In genomic region chr3:108804437-108804836, GRCh38 we compare ENCODE assay signal across 30 cellular contexts. TPM values are rescaled to one million over a fixed set of nuclear protein-coding genes. Genes with fewer than 3 reads are reported as not detected.
A peak's percentile ranks its signal among the peaks of the same experiment; 100 is the strongest.
DNase-seq lines count a peak whose midpoint lies in the region; ATAC-seq and FAIRE-seq lines count a peak whose summit lies in the region.
"Had no signal": no experiment of that assay in that cellular context is flagged by ENCODE, and none has a peak within 500 bp of the region (broad histone marks: within the 10 kb centered on the region; RNA-seq: fewer than 3 reads in every experiment).

No MANE protein-coding gene starts in this region.

- peaks cover 21% of the 10 kb centered on the region for H3K4me1 Mint-ChIP-seq in activated T-cell treated with anti-CD3 and anti-CD28 coated beads, Interleukin-2, amount 50 U/mL, for 72 hours (ENCODE audit: low read depth)
- H3K4me1 Mint-ChIP-seq in activated T-cell treated with anti-CD3 and anti-CD28 coated beads, Interleukin-2, amount 50 U/mL, for 24 hours (ENCODE audit: low read depth): peaks cover 28% of the 10 kb centered on the region
- H3K4me1 Mint-ChIP-seq: memory B cell had no signal

- peak; percentile 16 for FAIRE-seq in RCC 7860 (lab: Jason Lieb, UNC)
- FAIRE-seq: GM12892, keratinocyte had no signal

- H3K9me3 Mint-ChIP-seq in activated T-cell treated with anti-CD3 and anti-CD28 coated beads, Interleukin-2, amount 50 U/mL, for 72 hours: peaks cover 7 to 9% of the 10 kb centered on the region in 2 donors
- peaks cover 8% of the 10 kb centered on the region for H3K9me3 Mint-ChIP-seq in activated T-cell treated with anti-CD3 and anti-CD28 coated beads, Interleukin-2, amount 50 U/mL, for 24 hours

- H3K27ac Mint-ChIP-seq in activated T-cell treated with anti-CD3 and anti-CD28 coated beads, Interleukin-2, amount 50 U/mL, for 72 hours: peak overlapping the region; percentile 72
- H3K27ac Mint-ChIP-seq in activated T-cell treated with anti-CD3 and anti-CD28 coated beads, Interleukin-2, amount 50 U/mL, for 24 hours: no peak overlapping the region
- H3K27ac Mint-ChIP-seq: activated naive CD4-positive, alpha-beta T cell treated with anti-CD3 and anti-CD28 coated beads for 36 hours; dendritic cell treated with granulocyte-macrophage colony-stimulating factor and Interleukin-4, amounts not matched to agents 40 ng/mL and 50 ng/mL, for 4 days; memory B cell had no signal

- H3K36me3 Mint-ChIP-seq in activated T-cell treated with anti-CD3 and anti-CD28 coated beads, Interleukin-2, amount 50 U/mL, for 72 hours (ENCODE audit: insufficient read depth in 2 of 2): peaks cover 2 to 3% of the 10 kb centered on the region in 2 donors
- H3K36me3 Mint-ChIP-seq in activated T-cell treated with anti-CD3 and anti-CD28 coated beads, Interleukin-2, amount 50 U/mL, for 24 hours (ENCODE audit: low read depth): no peaks in the 10 kb centered on the region
- H3K36me3 Mint-ChIP-seq: memory B cell had no signal

- H3K27me3 Mint-ChIP-seq in activated T-cell treated with anti-CD3 and anti-CD28 coated beads, Interleukin-2, amount 50 U/mL, for 72 hours (ENCODE audit: low read depth): no peaks in the 10 kb centered on the region
- no peaks in the 10 kb centered on the region for H3K27me3 Mint-ChIP-seq in activated T-cell treated with anti-CD3 and anti-CD28 coated beads, Interleukin-2, amount 50 U/mL, for 24 hours
- H3K27me3 Mint-ChIP-seq: dendritic cell treated with granulocyte-macrophage colony-stimulating factor and Interleukin-4, amounts not matched to agents 40 ng/mL and 50 ng/mL, for 4 days; memory B cell had no signal

- H3K4me3 Mint-ChIP-seq in activated T-cell treated with anti-CD3 and anti-CD28 coated beads, Interleukin-2, amount 50 U/mL, for 72 hours: no peak overlapping the region
- H3K4me3 Mint-ChIP-seq in activated T-cell treated with anti-CD3 and anti-CD28 coated beads, Interleukin-2, amount 50 U/mL, for 24 hours: no peak overlapping the region
- H3K4me3 Mint-ChIP-seq: activated naive CD4-positive, alpha-beta T cell treated with anti-CD3 and anti-CD28 coated beads for 36 hours; dendritic cell treated with granulocyte-macrophage colony-stimulating factor and Interleukin-4, amounts not matched to agents 40 ng/mL and 50 ng/mL, for 4 days; memory B cell had no signal

- no peak for ATAC-seq in activated T-cell treated with anti-CD3 and anti-CD28 coated beads, Interleukin-2, amount 50 U/mL, for 72 hours (replicated peaks in 1 of 2)
- ATAC-seq in GM21529 (IDR thresholded peaks at IDR 0.05; ENCODE audit: unreplicated experiment) (no peak), HG02610 (IDR thresholded peaks at IDR 0.05; ENCODE audit: unreplicated experiment) (no peak)

- no peak for DNase-seq in activated T-cell treated with anti-CD3 and anti-CD28 coated beads, Interleukin-2, amount 50 U/mL, for 72 hours
- no peak for DNase-seq in activated T-cell treated with anti-CD3 and anti-CD28 coated beads, Interleukin-2, amount 50 U/mL, for 24 hours
- DNase-seq in RCC 7860 (ENCODE audit: low spot score) (peak; percentile 60), glomerular visceral epithelial cell (ENCODE audit: extremely low spot score) (peak; percentile 6), retina (peak; percentile 29), NCI-H2171 (lab: John Stamatoyannopoulos, UW) (no peak)
- DNase-seq: activated naive CD4-positive, alpha-beta T cell treated with anti-CD3 and anti-CD28 coated beads for 36 hours; amygdala; HCEC 1CT; NCI-H1105; NCI-H2029; PC-9; SIG-M5; stimulated activated CD4-positive, alpha-beta T cell treated with anti-CD3 and anti-CD28 coated beads, Interleukin-4, amount 100 ng/mL, for 1 hour; stimulated activated naive CD4-positive, alpha-beta T cell; uterus had no signal

RNA-seq across cellular contexts. Expression of gene TRAT1, which starts 18.1 kb away (rescaled TPM):
- total RNA-seq in activated T-cell treated with anti-CD3 and anti-CD28 coated beads, Interleukin-2, amount 50 U/mL, for 72 hours: 10 to 100 TPM; 24.1 to 25.9 TPM
- total RNA-seq: A673, cardiac muscle cell, fibroblast of lung, myocyte, PC-9, temporal lobe had no signal

RNA-seq across cellular contexts. Expression of gene RETNLB, which starts 47.2 kb away (rescaled TPM):
- not detected for total RNA-seq in activated T-cell treated with anti-CD3 and anti-CD28 coated beads, Interleukin-2, amount 50 U/mL, for 72 hours
- total RNA-seq: A673; activated CD8-positive, alpha-beta memory T cell treated with anti-CD3 and anti-CD28 coated beads for 36 hours; activated naive CD4-positive, alpha-beta T cell treated with anti-CD3 and anti-CD28 coated beads for 36 hours; cardiac muscle cell; fibroblast of lung; myocyte; omental fat pad; PC-9; right atrium auricular region; temporal lobe; uterus had no signal

Comparison
In these comparisons a context has a peak if more than half of its experiments do, and no peak if none do; other contexts are left out.
1. DNase-seq: peak in RCC 7860 (single experiment), glomerular visceral epithelial cell (single experiment) and retina (single experiment); none in activated T-cell treated with anti-CD3 and anti-CD28 coated beads, Interleukin-2, amount 50 U/mL, for 72 hours (0 of 2), activated T-cell treated with anti-CD3 and anti-CD28 coated beads, Interleukin-2, amount 50 U/mL, for 24 hours (single experiment) and NCI-H2171 (single experiment).